Comparison of ENCODE assay signal across 8 cellular contexts in the genomic region with DNA sequence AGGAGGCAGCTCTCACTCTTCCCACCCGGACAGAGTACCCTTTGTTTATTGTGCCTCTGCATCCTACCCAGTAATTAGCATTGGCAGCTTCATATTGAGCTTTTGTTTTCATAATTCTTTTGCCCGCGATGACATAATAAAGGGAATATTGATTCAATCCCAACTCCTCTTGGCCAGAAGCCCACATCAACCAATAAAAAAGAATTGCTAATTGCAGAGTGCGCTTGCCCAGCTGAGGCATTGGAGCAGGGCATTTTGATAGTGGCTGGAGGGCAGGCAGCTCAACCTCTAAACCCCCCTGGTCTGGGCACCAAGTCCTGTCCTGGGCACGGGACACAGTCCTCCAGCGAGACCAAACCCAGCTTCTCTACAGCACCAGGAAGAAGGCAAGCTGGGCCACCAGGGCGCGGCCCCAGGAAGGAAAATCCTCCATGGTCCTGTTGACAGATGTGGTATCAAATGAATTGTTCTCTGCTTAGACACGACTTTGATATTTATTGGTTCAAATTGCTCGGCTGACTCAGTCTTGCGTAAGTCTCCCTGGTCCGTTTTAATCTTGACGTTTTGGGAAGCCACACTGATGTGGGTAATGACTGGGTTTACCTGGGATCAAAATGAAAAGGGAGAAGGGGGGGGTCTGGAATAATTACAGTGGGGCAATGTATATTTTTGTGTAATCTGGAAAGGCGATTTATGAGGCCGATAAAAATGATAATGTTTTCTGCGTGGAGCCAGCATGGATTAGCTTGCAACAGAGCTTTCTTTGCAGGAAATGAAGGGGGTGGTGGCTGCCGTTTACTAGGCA.
DNase-seq lines count a peak whose midpoint lies in the region; ATAC-seq and TF ChIP-seq lines count a peak whose summit lies in the region.

No MANE protein-coding gene starts in this region.

- peaks cover 7% of the 10 kb centered on the region for H3K9me3 Mint-ChIP-seq in activated T-helper 1 cell treated with anti-CD3 and anti-CD28 coated beads, Interleukin-12 subunit alpha, Interleukin-12 subunit beta, Interleukin-2, Interleukin-4 antibody, amounts not matched to agents 30 ng/mL and 10 ng/mL and 1 ng/mL, durations not matched to agents 14 hours and 24 hours and 36 hours

- no peaks in the 10 kb centered on the region for H3K36me3 Mint-ChIP-seq in activated T-helper 1 cell treated with anti-CD3 and anti-CD28 coated beads, Interleukin-12 subunit alpha, Interleukin-12 subunit beta, Interleukin-2, Interleukin-4 antibody, amounts not matched to agents 30 ng/mL and 10 ng/mL and 1 ng/mL, durations not matched to agents 14 hours and 24 hours and 36 hours (ENCODE audit: low read depth)

- POLR2A ChIA-PET in HEK293T (lab: Yijun Ruan, JAX): interaction anchor here (0.6 to 2.1 kb wide), 7 partner anchors 12 to 222 kb away, joined by 3 to 12 read pairs (median 4); no protein-coding TSS in a partner anchor
- POLR2A ChIA-PET in RWPE1 (lab: Yijun Ruan, JAX; ENCODE audit: low non-redundant PET): no interaction called here

- no peak for TF ChIP-seq CTCF in RWPE1 (conservative IDR thresholded peaks at IDR 0.05; ENCODE audit: low read depth)
- no peak for TF ChIP-seq CTCF in fibroblast of pulmonary artery (IDR thresholded peaks at IDR 0.05; ENCODE audit: low read length, missing control alignments)

- no peak overlapping the region for H3K4me3 Mint-ChIP-seq in activated T-helper 1 cell treated with anti-CD3 and anti-CD28 coated beads, Interleukin-12 subunit alpha, Interleukin-12 subunit beta, Interleukin-2, Interleukin-4 antibody, amounts not matched to agents 30 ng/mL and 10 ng/mL and 1 ng/mL, durations not matched to agents 14 hours and 24 hours and 36 hours

- peak overlapping the region; percentile 6 for H3K4me3 ChIP-seq in fibroblast of pulmonary artery (replicated peaks; ENCODE audit: low read depth, low read length)

- H3K27ac ChIP-seq in RWPE1 (peak overlapping the region; percentile 86), substantia nigra (ENCODE audit: low read depth, low read length, poor library complexity, severe bottlenecking) (peak overlapping the region; percentile 93)

- no peak for ATAC-seq in GM21526 (IDR thresholded peaks at IDR 0.05; ENCODE audit: low FRiP score, unreplicated experiment)
- no peak for ATAC-seq in HG02610 (IDR thresholded peaks at IDR 0.05; ENCODE audit: unreplicated experiment)

- DNase-seq in HEK293T (ENCODE audit: extremely low spot score) (peak; percentile 66), RWPE1 (ENCODE audit: low spot score) (peak; percentile 94), fibroblast of pulmonary artery (ENCODE audit: low read depth) (peak; percentile 65), substantia nigra (lab: John Stamatoyannopoulos, UW) (peak in 47 of 49 donors; percentile 23 to 83 (median 61))
- no peak for DNase-seq in activated naive CD4-positive, alpha-beta T cell treated with anti-CD3 and anti-CD28 coated beads, Interleukin-2, amount 50 U/mL, for 16 hours
- no peak for DNase-seq in activated T-helper 1 cell treated with anti-CD3 and anti-CD28 coated beads, Interleukin-12 subunit alpha, Interleukin-12 subunit beta, Interleukin-2, Interleukin-4 antibody, amounts not matched to agents 30 ng/mL and 10 ng/mL and 1 ng/mL, durations not matched to agents 14 hours and 24 hours and 36 hours (ENCODE audit: low spot score)

- CTCF ChIA-PET in HEK293T (lab: Yijun Ruan, JAX) (interaction anchor here (0.7 to 2.2 kb wide), 6 partner anchors 20 to 776 kb away, joined by 3 to 9 read pairs (median 4); no protein-coding TSS in a partner anchor), RWPE1 (lab: Yijun Ruan, JAX) (no interaction called here)

- no peak overlapping the region for H3K27ac Mint-ChIP-seq in activated T-helper 1 cell treated with anti-CD3 and anti-CD28 coated beads, Interleukin-12 subunit alpha, Interleukin-12 subunit beta, Interleukin-2, Interleukin-4 antibody, amounts not matched to agents 30 ng/mL and 10 ng/mL and 1 ng/mL, durations not matched to agents 14 hours and 24 hours and 36 hours

- H3K27me3 Mint-ChIP-seq in activated T-helper 1 cell treated with anti-CD3 and anti-CD28 coated beads, Interleukin-12 subunit alpha, Interleukin-12 subunit beta, Interleukin-2, Interleukin-4 antibody, amounts not matched to agents 30 ng/mL and 10 ng/mL and 1 ng/mL, durations not matched to agents 14 hours and 24 hours and 36 hours (ENCODE audit: insufficient read depth): no peaks in the 10 kb centered on the region

- intact Hi-C loops in activated T-helper 1 cell treated with anti-CD3 and anti-CD28 coated beads, Interleukin-12 subunit alpha, Interleukin-12 subunit beta, Interleukin-2, Interleukin-4 antibody, amounts not matched to agents 30 ng/mL and 10 ng/mL and 1 ng/mL, durations not matched to agents 14 hours and 24 hours and 36 hours (cut with micrococcal nuclease): no loop called here

- H3K4me1 Mint-ChIP-seq in activated T-helper 1 cell treated with anti-CD3 and anti-CD28 coated beads, Interleukin-12 subunit alpha, Interleukin-12 subunit beta, Interleukin-2, Interleukin-4 antibody, amounts not matched to agents 30 ng/mL and 10 ng/mL and 1 ng/mL, durations not matched to agents 14 hours and 24 hours and 36 hours (ENCODE audit: low read depth): no peaks in the 10 kb centered on the region

TF ChIP-seq in HEK293T, 16 proteins besides CTCF, POLR2A, EP300 and RAD21:
- TF ChIP-seq L3MBTL2 (conservative IDR thresholded peaks at IDR 0.05): no peak
- TF ChIP-seq HDGF (IDR thresholded peaks at IDR 0.05; ENCODE audit: borderline replicate concordance): no peak
- peak; percentile 49; the same call in 1 of the 2 replicates for TF ChIP-seq CTBP1 (IDR thresholded peaks at IDR 0.05; ENCODE audit: borderline replicate concordance)
- TF ChIP-seq PKNOX1 (IDR thresholded peaks at IDR 0.05): peak; percentile 72

Comparison
In these comparisons a context has a peak if more than half of its experiments do, and no peak if none do; other contexts are left out.
1. DNase-seq: peak in HEK293T (single experiment), RWPE1 (single experiment), fibroblast of pulmonary artery (single experiment) and substantia nigra (47 of 49); none in activated naive CD4-positive, alpha-beta T cell treated with anti-CD3 and anti-CD28 coated beads, Interleukin-2, amount 50 U/mL, for 16 hours (single experiment) and activated T-helper 1 cell treated with anti-CD3 and anti-CD28 coated beads, Interleukin-12 subunit alpha, Interleukin-12 subunit beta, Interleukin-2, Interleukin-4 antibody, amounts not matched to agents 30 ng/mL and 10 ng/mL and 1 ng/mL, durations not matched to agents 14 hours and 24 hours and 36 hours (single experiment).